8 cellular contexts compared by ENCODE assay signal in genomic region chr2:219344756-219345458, GRCh38. TPM values are rescaled to one million over a fixed set of nuclear protein-coding genes. Genes with fewer than 3 reads are reported as not detected.
A peak's percentile ranks its signal among the peaks of the same experiment; 100 is the strongest.
DNase-seq lines count a peak whose midpoint lies in the region; ATAC-seq and TF ChIP-seq lines count a peak whose summit lies in the region.
"Had no signal": no experiment of that assay in that cellular context is flagged by ENCODE, and none has a peak within 500 bp of the region (broad histone marks: within the 10 kb centered on the region; RNA-seq: fewer than 3 reads in every experiment).

No MANE protein-coding gene starts in this region.

- no peak overlapping the region for H3K56ac ChIP-seq in IMR-90 (ENCODE audit: extremely low read depth, insufficient read depth, low read length)

- POLR2A ChIA-PET in IMR-90 (lab: Charles Lee; ENCODE audit: unreplicated experiment): no interaction called here
- POLR2A ChIA-PET in PC-3 (lab: Charles Lee; ENCODE audit: unreplicated experiment): no interaction called here

- no peak overlapping the region for H3K14ac ChIP-seq in IMR-90 (replicated peaks; ENCODE audit: low read depth, low read length)

- H4K91ac ChIP-seq in IMR-90 (ENCODE audit: insufficient read depth, low read depth, low read length): no peak overlapping the region

- H3K36me3 ChIP-seq in IMR-90 (ENCODE audit: control insufficient read depth, insufficient read depth, low read length) (no peaks in the 10 kb centered on the region), PC-3 (ENCODE audit: low read depth, low read length) (no peaks in the 10 kb centered on the region), gastrocnemius medialis (no peaks in the 10 kb centered on the region)

- no peaks in the 10 kb centered on the region for H3K79me2 ChIP-seq in PC-3 (ENCODE audit: low read length)

- no peaks in the 10 kb centered on the region for H3K9me2 ChIP-seq in PC-3 (replicated peaks; ENCODE audit: low read length)

- no peak overlapping the region for H4K5ac ChIP-seq in IMR-90 (ENCODE audit: low read depth, low read length)

- H2BK120ac ChIP-seq in IMR-90 (ENCODE audit: low read depth, low read length): no peak overlapping the region

- no peak overlapping the region for H3K18ac ChIP-seq in IMR-90 (ENCODE audit: low read depth, low read length)

- intact Hi-C loops in IMR-90 (cut with micrococcal nuclease): loop anchor here (5.0 kb wide), 1 partner anchor 38 kb away; the partner anchor contains the start of gene PTPRN
- intact Hi-C loops in PC-3 (cut with micrococcal nuclease): no loop called here
- intact Hi-C loops in gastrocnemius medialis (cut with DNase I; ENCODE audit: low total_unique reads): no loop called here

- H3K23ac ChIP-seq in IMR-90 (ENCODE audit: low read depth, low read length): no peak overlapping the region

- H3K4me3 ChIP-seq in IMR-90 (ENCODE audit: insufficient read depth, low read depth, low read length) (no peak overlapping the region), PC-3 (ENCODE audit: low read length) (no peak overlapping the region), foreskin fibroblast (ENCODE audit: low read depth in 1 of 2, low read length in 2 of 2) (no peak overlapping the region), gastrocnemius medialis (no peak overlapping the region)

- no peak overlapping the region for H2AK5ac ChIP-seq in IMR-90 (ENCODE audit: low read depth, low read length)

- H3K4me2 ChIP-seq in IMR-90 (ENCODE audit: low read depth, low read length) (no peak overlapping the region), PC-3 (ENCODE audit: low read length) (no peak overlapping the region)

- no peak overlapping the region for H3K4ac ChIP-seq in IMR-90 (ENCODE audit: low read depth, low read length)

- H2BK15ac ChIP-seq in IMR-90 (ENCODE audit: low read depth, low read length): no peak overlapping the region

- H4K8ac ChIP-seq in IMR-90 (ENCODE audit: low read depth in 2 of 2, low read length in 2 of 2): no peak overlapping the region

- 0 out of 2 replicates have a peak, but pooled peaks cover 1% of the 10 kb centered on the region for H3K9me3 ChIP-seq in IMR-90 (ENCODE audit: control insufficient read depth, insufficient read depth, low read length)
- H3K9me3 ChIP-seq in PC-3 (ENCODE audit: low read length): no peaks in the 10 kb centered on the region
- H3K9me3 ChIP-seq in gastrocnemius medialis: no peaks in the 10 kb centered on the region

- no peaks in the 10 kb centered on the region for H3F3A ChIP-seq in PC-3 (ENCODE audit: low read length, unreplicated experiment)

- no peak overlapping the region for H2BK5ac ChIP-seq in IMR-90 (ENCODE audit: low read depth, low read length, poor library complexity, severe bottlenecking)

- no CpG with 5 or more reads among the region's 6 CpGs for WGBS in IMR-90 (ENCODE audit: extremely low coverage in 2 of 2, insufficient read length in 1 of 2), 2 experiments

- peak; percentile 12 for DNase-seq in IMR-90
- peak; percentile 18 for DNase-seq in PC-3
- peak; percentile 20 to 52 for DNase-seq in foreskin fibroblast
- peak; percentile 10 to 24 for DNase-seq in gastrocnemius medialis
- no peak for DNase-seq in NCI-H226
- DNase-seq: cerebellar nuclear complex had no signal

- in situ Hi-C loops in IMR-90 (cut with MboI; ENCODE audit: low sequenced_read_pairs): no loop called here
- in situ Hi-C loops in gastrocnemius medialis (cut with MboI; ENCODE audit: low sequenced_read_pairs in 4 of 4): no loop called here

- TF ChIP-seq CTCF in IMR-90 (conservative IDR thresholded peaks at IDR 0.05; ENCODE audit: low read depth, low read length) (no peak), PC-3 (conservative IDR thresholded peaks at IDR 0.05; ENCODE audit: low read depth, low read length) (no peak), foreskin fibroblast (IDR thresholded peaks at IDR 0.05; ENCODE audit: low read depth, low read length) (no peak), gastrocnemius medialis (IDR thresholded peaks at IDR 0.05 in 4 of 5, conservative IDR thresholded peaks at IDR 0.05 in 1 of 5) (no peak)

- H3K79me1 ChIP-seq in IMR-90 (ENCODE audit: low read depth in 1 of 2, low read length in 2 of 2): no peaks in the 10 kb centered on the region

- H3K9ac ChIP-seq in IMR-90 (ENCODE audit: low read depth, low read length): no peak overlapping the region
- no peak overlapping the region for H3K9ac ChIP-seq in PC-3 (ENCODE audit: low read length)

- BruUV-seq in IMR-90 (replicated peaks; lab: Mats Ljungman, UMichigan) (no TSS peak), PC-3 (replicated peaks; lab: Mats Ljungman, UMichigan) (no TSS peak)

- H2AK9ac ChIP-seq in IMR-90 (replicated peaks; ENCODE audit: low read depth, low read length, poor library complexity): no peak overlapping the region

- no peak overlapping the region for H2BK20ac ChIP-seq in IMR-90 (ENCODE audit: low read depth, low read length)

- no peak overlapping the region for H3K27ac ChIP-seq in IMR-90 (ENCODE audit: insufficient read depth, low read length)
- no peak overlapping the region for H3K27ac ChIP-seq in PC-3 (ENCODE audit: low read length)
- no peak overlapping the region for H3K27ac ChIP-seq in gastrocnemius medialis

- ATAC-seq in IMR-90 (ENCODE audit: low read depth) (peak; percentile 35; the same call in 1 of the 2 replicates), PC-3 (no peak), gastrocnemius medialis (no peak), HG03378 (IDR thresholded peaks at IDR 0.05; ENCODE audit: unreplicated experiment) (no peak), GM19452 (IDR thresholded peaks at IDR 0.05; ENCODE audit: unreplicated experiment) (no peak)

- H3K9me1 ChIP-seq in IMR-90 (ENCODE audit: insufficient read depth, low read length): no peaks in the 10 kb centered on the region

- TF ChIP-seq RAD21 in IMR-90 (IDR thresholded peaks at IDR 0.05; ENCODE audit: low read length): no peak

- CTCF ChIA-PET in IMR-90 (lab: Yijun Ruan, JAX): interaction anchor here (0.6 kb wide), 1 partner anchor 182 kb away, joined by 3 read pairs; no protein-coding TSS in a partner anchor
- CTCF ChIA-PET in PC-3 (lab: Charles Lee): interaction anchor here (0.5 to 0.7 kb wide), 2 partner anchors 106 to 167 kb away, joined by 3 to 5 read pairs; no protein-coding TSS in a partner anchor

- TF ChIP-seq POLR2A in IMR-90 (IDR thresholded peaks at IDR 0.05; ENCODE audit: low read depth, low read length) (no peak), gastrocnemius medialis (IDR thresholded peaks at IDR 0.05) (no peak)

- H2AFZ ChIP-seq in IMR-90 (replicated peaks; ENCODE audit: low read length, poor library complexity) (no peak overlapping the region), PC-3 (ENCODE audit: low read length) (no peak overlapping the region)

- dilution Hi-C loops in IMR-90 (cut with HindIII; ENCODE audit: low sequenced_read_pairs, unreplicated experiment): no loop called here

- H3K27me3 ChIP-seq in IMR-90 (ENCODE audit: control insufficient read depth, insufficient read depth, low read length) (peaks cover 27% of the 10 kb centered on the region), PC-3 (ENCODE audit: low read length) (no peaks in the 10 kb centered on the region; the same call in 1 of the 2 replicates), gastrocnemius medialis (peaks cover 0 to 2% (median 0%) of the 10 kb centered on the region in 3 donors)

- no peaks in the 10 kb centered on the region for H3K4me1 ChIP-seq in IMR-90 (ENCODE audit: control insufficient read depth, insufficient read depth, low read length)
- H3K4me1 ChIP-seq in PC-3 (ENCODE audit: insufficient read depth, low read length): no peaks in the 10 kb centered on the region
- H3K4me1 ChIP-seq in gastrocnemius medialis: no peaks in the 10 kb centered on the region

- H4K20me1 ChIP-seq in IMR-90 (ENCODE audit: insufficient read depth, low read length): no peaks in the 10 kb centered on the region
- H4K20me1 ChIP-seq in PC-3 (ENCODE audit: low read length): no peaks in the 10 kb centered on the region

TF ChIP-seq in IMR-90, 13 proteins besides CTCF, POLR2A, EP300 and RAD21 (continues in another document):
- no peak for TF ChIP-seq SMC3 (IDR thresholded peaks at IDR 0.05; ENCODE audit: low read depth, low read length)
- no peak for TF ChIP-seq RFX5 (IDR thresholded peaks at IDR 0.05; ENCODE audit: low read depth, low read length)
- TF ChIP-seq MAZ (IDR thresholded peaks at IDR 0.05; ENCODE audit: borderline replicate concordance, low read depth, low read length): no peak
- TF ChIP-seq CEBPB (IDR thresholded peaks at IDR 0.05; ENCODE audit: low read depth, low read length): no peak
- TF ChIP-seq ELK1 (IDR thresholded peaks at IDR 0.05; ENCODE audit: borderline replicate concordance, low read depth, low read length): no peak
- TF ChIP-seq BHLHE40 (IDR thresholded peaks at IDR 0.05; ENCODE audit: low read depth, low read length): no peak
- no peak for TF ChIP-seq FOS (IDR thresholded peaks at IDR 0.05; ENCODE audit: low read depth, low read length)
- TF ChIP-seq CHD1 (IDR thresholded peaks at IDR 0.05; ENCODE audit: low read depth, low read length): no peak
- TF ChIP-seq RCOR1 (IDR thresholded peaks at IDR 0.05; ENCODE audit: insufficient replicate concordance, low read length): no peak

RNA-seq across cellular contexts. Expression of gene RESP18, which starts 12.4 kb away (rescaled TPM):
- total RNA-seq in IMR-90 (2012; rRNA removed) (not detected in 2 replicates), PC-3 (2014; rRNA removed) (not detected in 2 replicates), gastrocnemius medialis (not detected)
- not detected in 2 replicates for polyA plus RNA-seq in IMR-90 (2012; rRNA removed)
- not detected in 2 replicates for polyA plus RNA-seq in IMR-90 (2012; cell fraction: cytosol; rRNA removed)
- polyA plus RNA-seq in IMR-90 (2012; cell fraction: nucleus; rRNA removed; ENCODE audit: low replicate concordance): not detected in 2 replicates

RNA-seq across cellular contexts. Expression of gene PTPRN, which starts 35.7 kb away (rescaled TPM):
- total RNA-seq in IMR-90 (2012; rRNA removed): 4.4 and 5.2 TPM in 2 replicates
- polyA plus RNA-seq in IMR-90 (2012; rRNA removed): 21.4 and 22.0 TPM in 2 replicates
- polyA plus RNA-seq in IMR-90 (2012; cell fraction: cytosol; rRNA removed): 16.3 and 28.2 TPM in 2 replicates
- polyA plus RNA-seq in IMR-90 (2012; cell fraction: nucleus; rRNA removed; ENCODE audit: low replicate concordance): 20.4 and 43.0 TPM in 2 replicates
- total RNA-seq in PC-3 (2014; rRNA removed): 0.07 TPM in 1 of 2 replicates, not detected in the other
- not detected for total RNA-seq in gastrocnemius medialis

RNA-seq across cellular contexts. Expression of gene DNPEP, which starts 42.8 kb away (rescaled TPM):
- total RNA-seq in IMR-90 (2012; rRNA removed): 74.7 and 89.4 TPM in 2 replicates
- 74.2 and 75.1 TPM in 2 replicates for polyA plus RNA-seq in IMR-90 (2012; rRNA removed)
- polyA plus RNA-seq in IMR-90 (2012; cell fraction: cytosol; rRNA removed): 40.9 and 81.3 TPM in 2 replicates
- polyA plus RNA-seq in IMR-90 (2012; cell fraction: nucleus; rRNA removed; ENCODE audit: low replicate concordance): 134 and 230 TPM in 2 replicates
- 86.2 and 114 TPM in 2 replicates for total RNA-seq in PC-3 (2014; rRNA removed)
- total RNA-seq in gastrocnemius medialis: 100 to 1,000 TPM in 1 of 4 donors, 10 to 100 TPM in 3; 56.0 to 147 (median 65.3) TPM
